ENCODE assay signal across 12 cellular contexts in the genomic region with DNA sequence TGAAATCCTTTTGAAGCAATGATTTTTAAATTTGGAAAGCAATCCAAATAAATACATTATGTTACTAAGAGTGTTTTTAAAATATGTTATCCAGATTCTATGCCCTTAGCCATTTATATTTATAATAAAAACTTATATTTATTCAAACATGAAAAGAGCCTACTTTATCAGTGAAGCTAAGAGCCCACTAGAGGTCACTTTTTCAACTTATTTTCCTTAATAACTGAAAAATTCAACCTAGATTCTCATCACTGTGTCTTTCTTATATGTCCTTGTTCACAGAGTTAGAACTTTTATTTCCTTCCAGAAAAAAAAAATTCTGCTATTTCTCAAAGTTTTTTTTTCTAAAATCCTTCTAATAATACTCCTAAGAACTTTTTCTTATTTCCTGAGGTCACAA. TPM values are rescaled to one million over a fixed set of nuclear protein-coding genes. Genes with fewer than 3 reads are reported as not detected.
A peak's percentile ranks its signal among the peaks of the same experiment; 100 is the strongest.
DNase-seq lines count a peak whose midpoint lies in the region; ATAC-seq, FAIRE-seq and TF ChIP-seq lines count a peak whose summit lies in the region.
"Had no signal": no experiment of that assay in that cellular context is flagged by ENCODE, and none has a peak within 500 bp of the region (broad histone marks: within the 10 kb centered on the region; RNA-seq: fewer than 3 reads in every experiment).

No MANE protein-coding gene starts in this region.

- no peaks in the 10 kb centered on the region for H4K20me1 ChIP-seq in GM12878 (ENCODE audit: control insufficient read depth, insufficient read depth)

- H3K9me3 ChIP-seq in GM12878 (replicated peaks; ENCODE audit: control insufficient read depth, insufficient read depth, low read length): no peaks in the 10 kb centered on the region
- H3K9me3 ChIP-seq: gastrocnemius medialis had no signal

- RAD21 ChIA-PET in GM12878 (lab: Charles Lee; ENCODE audit: unreplicated experiment): interaction anchor here (0.8 to 3.6 kb wide), 17 partner anchors 7 to 1269 kb away, joined by 3 to 27 read pairs (median 5); partner anchors contain the start of gene CFAP299

- in situ Hi-C loops in GM12878 (cut with MboI): no loop called here

- H3K9ac ChIP-seq in GM12878 (ENCODE audit: control insufficient read depth, insufficient read depth, low read length): no peak overlapping the region

- peak; percentile 52 for TF ChIP-seq RAD21 in GM12878 (IDR thresholded peaks at IDR 0.05; ENCODE audit: insufficient read depth, low read depth, low read length)

- POLR2A ChIA-PET in GM12878 (lab: Charles Lee): no interaction called here

- ATAC-seq in GM12878: peak; percentile 55
- ATAC-seq in GM19455 (IDR thresholded peaks at IDR 0.05; ENCODE audit: unreplicated experiment): no peak
- no peak for ATAC-seq in GM19035 (IDR thresholded peaks at IDR 0.05; ENCODE audit: unreplicated experiment)
- no peak for ATAC-seq in GM19452 (IDR thresholded peaks at IDR 0.05; ENCODE audit: unreplicated experiment)
- ATAC-seq: gastrocnemius medialis; naive thymus-derived CD8-positive, alpha-beta T cell; T-cell had no signal

- CTCF ChIA-PET in GM12878 (lab: Yijun Ruan, JAX): interaction anchor here (0.7 to 5.3 kb wide), 32 partner anchors 8 to 1269 kb away, joined by 3 to 48 read pairs (median 4); partner anchors contain the start of genes CFAP299 and FGF5

- SMC1A ChIA-PET in GM12878 (lab: Charles Lee; ENCODE audit: uncharacterized antibody, unreplicated experiment): interaction anchor here (0.8 to 4.6 kb wide), 19 partner anchors 9 to 1269 kb away, joined by 3 to 36 read pairs (median 6); partner anchors contain the start of gene CFAP299

- no TSS peak for BruUV-seq in GM12878 (replicated peaks; lab: Mats Ljungman, UMichigan)

- intact Hi-C loops in GM12878 (cut with micrococcal nuclease; ENCODE audit: unreplicated experiment): loop anchor here (1.0 kb wide), 1 partner anchor 140 kb away; no protein-coding TSS in a partner anchor

- no peaks in the 10 kb centered on the region for H3K4me1 ChIP-seq in GM12878 (ENCODE audit: control insufficient read depth, insufficient read depth, low read length)
- H3K4me1 ChIP-seq: gastrocnemius medialis had no signal

- H3K4me3 ChIP-seq in GM12878: no peak overlapping the region
- H3K4me3 ChIP-seq: gastrocnemius medialis had no signal

- peaks cover 0 to 8% of the 10 kb centered on the region in 2 experiments; a peak in 2 of 4 replicates for H3K27me3 ChIP-seq in GM12878 (replicated peaks in 1 of 2; ENCODE audit: control insufficient read depth in 2 of 2, insufficient read depth in 2 of 2, low read length in 1 of 2)

- DNase-seq in D721Med (ENCODE audit: insufficient read length, low spot score): no peak
- DNase-seq in M059J (ENCODE audit: low read depth): peak; percentile 38
- DNase-seq in GM12878 (ENCODE audit: low read depth, low spot score): no peak
- peak; percentile 49 to 55 for DNase-seq in lung microvascular endothelial cell (ENCODE audit: low read depth in 2 of 2)
- no peak for DNase-seq in Ammon's horn (ENCODE audit: low spot score)
- DNase-seq: gastrocnemius medialis; Karpas-422; naive thymus-derived CD8-positive, alpha-beta T cell; T-cell had no signal

- H3K79me2 ChIP-seq in GM12878 (ENCODE audit: control insufficient read depth, insufficient read depth, low read length): no peaks in the 10 kb centered on the region

- no peak for TF ChIP-seq POLR2A in GM12878 (IDR thresholded peaks at IDR 0.05; ENCODE audit: low read depth, low read length)

- FAIRE-seq in D721Med (lab: Jason Lieb, UNC) (no peak), GM12878 (lab: Jason Lieb, UNC) (no peak)

- no peak overlapping the region for H3K27ac ChIP-seq in GM12878 (ENCODE audit: control insufficient read depth, insufficient read depth)
- H3K27ac ChIP-seq: gastrocnemius medialis had no signal

- H2AFZ ChIP-seq in GM12878 (ENCODE audit: control insufficient read depth, low read depth, low read length): no peak overlapping the region

- TF ChIP-seq CTCF in D721Med (IDR thresholded peaks at IDR 0.05; ENCODE audit: insufficient read depth, missing control alignments): peak; percentile 36
- peak in 2 of 3 experiments; percentile 14 to 25; a peak in 4 of 6 replicates for TF ChIP-seq CTCF in GM12878 (IDR thresholded peaks at IDR 0.05 in 2 of 3, conservative IDR thresholded peaks at IDR 0.05 in 1 of 3; ENCODE audit: control insufficient read depth in 2 of 3, extremely low read depth in 1 of 3, insufficient read depth in 1 of 3, low read depth in 3 of 3, low read length in 3 of 3)

- H3K36me3 ChIP-seq in GM12878 (ENCODE audit: control insufficient read depth in 2 of 2, insufficient read depth in 2 of 2, low read length in 1 of 2): no peaks in the 10 kb centered on the region
- H3K36me3 ChIP-seq: gastrocnemius medialis had no signal

- no peak for TF ChIP-seq EP300 in GM12878 (IDR thresholded peaks at IDR 0.05; ENCODE audit: borderline replicate concordance in 1 of 2, control insufficient read depth in 1 of 2, low read depth in 2 of 2, low read length in 2 of 2)

- H3K4me2 ChIP-seq in GM12878 (ENCODE audit: control insufficient read depth, insufficient read depth): no peak overlapping the region

TF ChIP-seq in GM12878, 131 proteins besides CTCF, POLR2A, EP300 and RAD21:
- TF ChIP-seq SMC3 (IDR thresholded peaks at IDR 0.05; ENCODE audit: borderline replicate concordance, low read length): peak; percentile 36; the same call in 1 of the 2 replicates
- TF ChIP-seq HDAC2 (IDR thresholded peaks at IDR 0.05): no peak
- TF ChIP-seq, protein P1, sequence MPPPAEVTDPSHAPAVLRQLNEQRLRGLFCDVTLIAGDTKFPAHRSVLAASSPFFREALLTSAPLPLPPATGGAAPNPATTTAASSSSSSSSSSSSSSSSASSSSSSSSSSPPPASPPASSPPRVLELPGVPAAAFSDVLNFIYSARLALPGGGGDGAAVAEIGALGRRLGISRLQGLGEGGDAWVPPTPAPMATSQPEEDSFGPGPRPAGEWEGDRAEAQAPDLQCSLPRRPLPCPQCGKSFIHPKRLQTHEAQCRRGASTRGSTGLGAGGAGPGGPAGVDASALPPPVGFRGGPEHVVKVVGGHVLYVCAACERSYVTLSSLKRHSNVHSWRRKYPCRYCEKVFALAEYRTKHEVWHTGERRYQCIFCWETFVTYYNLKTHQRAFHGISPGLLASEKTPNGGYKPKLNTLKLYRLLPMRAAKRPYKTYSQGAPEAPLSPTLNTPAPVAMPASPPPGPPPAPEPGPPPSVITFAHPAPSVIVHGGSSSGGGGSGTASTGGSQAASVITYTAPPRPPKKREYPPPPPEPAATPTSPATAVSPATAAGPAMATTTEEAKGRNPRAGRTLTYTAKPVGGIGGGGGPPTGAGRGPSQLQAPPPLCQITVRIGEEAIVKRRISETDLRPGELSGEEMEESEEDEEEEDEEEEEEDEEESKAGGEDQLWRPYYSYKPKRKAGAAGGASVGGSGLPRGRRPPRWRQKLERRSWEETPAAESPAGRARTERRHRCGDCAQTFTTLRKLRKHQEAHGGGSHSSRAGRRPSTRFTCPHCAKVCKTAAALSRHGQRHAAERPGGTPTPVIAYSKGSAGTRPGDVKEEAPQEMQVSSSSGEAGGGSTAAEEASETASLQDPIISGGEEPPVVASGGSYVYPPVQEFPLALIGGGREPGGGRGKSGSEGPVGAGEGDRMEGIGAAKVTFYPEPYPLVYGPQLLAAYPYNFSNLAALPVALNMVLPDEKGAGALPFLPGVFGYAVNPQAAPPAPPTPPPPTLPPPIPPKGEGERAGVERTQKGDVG (CRISPR knock-in tag; IDR thresholded peaks at IDR 0.05): no peak
- TF ChIP-seq ZZZ3 (IDR thresholded peaks at IDR 0.05; ENCODE audit: control insufficient read depth, insufficient read length, low read depth): no peak

RNA-seq across cellular contexts. Expression of gene PRDM8, which starts 23.9 kb away (rescaled TPM):
- 5.5 and 10.6 TPM in 2 replicates for total RNA-seq in M059J (2014; rRNA removed; shearing (Covaris generic))
- 0.19 and 0.71 TPM in 2 replicates for total RNA-seq in GM12878 (2013; cell fraction: nucleolus; rRNA removed)
- 0.38 and 0.68 TPM in 2 replicates for total RNA-seq in GM12878 (2014; rRNA removed)
- total RNA-seq in GM12878 (2014; rRNA removed; fragmentation: Illumina TruSeq; extraction: Trizol): 0.32 and 0.67 TPM in 2 replicates
- total RNA-seq in GM12878 (2021): 1.5 and 1.6 TPM in 2 replicates
- polyA plus RNA-seq in GM12878 (2011; ENCODE audit: low read depth): not detected
- 0.11 and 0.13 TPM in 2 replicates for polyA plus RNA-seq in GM12878 (2011; rRNA removed)
- 0.07 and 0.21 TPM in 2 replicates for polyA plus RNA-seq in GM12878 (2011; cell fraction: cytosol; rRNA removed)
- polyA plus RNA-seq in GM12878 (2011; cell fraction: nucleus; rRNA removed): 0.35 and 0.39 TPM in 2 replicates
- polyA plus RNA-seq in GM12878 (2012): 0.15 TPM in 1 of 2 replicates, not detected in the other
- 0.50 and 2.1 TPM in 2 replicates for polyA plus RNA-seq in GM12878 (2014; fragmentation: Illumina TruSeq; extraction: Trizol)
- under 1 TPM; 0.18 to 0.29 TPM for polyA plus RNA-seq in GM12878 (2014; fragmentation: Nextera tagmentation; extraction: Ambion mirVana)
- 1.0 and 1.6 TPM in 2 replicates for polyA plus RNA-seq in GM12878 (2014; rRNA removed)
- under 1 TPM; 0.09 to 0.29 TPM for polyA plus RNA-seq in GM12878 (2016; fragmentation: Nextera tagmentation; extraction: Ambion mirVana)
- polyA minus RNA-seq in GM12878 (2011; rRNA and poly(A)+ RNA removed): not detected in 2 replicates
- polyA minus RNA-seq in GM12878 (2011; cell fraction: cytosol; rRNA and poly(A)+ RNA removed): not detected in 2 replicates
- polyA minus RNA-seq in GM12878 (2011; cell fraction: nucleus; rRNA and poly(A)+ RNA removed): 0.12 TPM in 1 of 2 replicates, not detected in the other
- 0.87 and 1.2 TPM in 2 replicates for total RNA-seq in lung microvascular endothelial cell

RNA-seq across cellular contexts. Expression of gene FGF5, which starts 45.3 kb away (rescaled TPM):
- 2.0 and 4.5 TPM in 2 replicates for total RNA-seq in M059J (2014; rRNA removed; shearing (Covaris generic))
- total RNA-seq in GM12878 (2013; cell fraction: nucleolus; rRNA removed): 0.78 and 0.84 TPM in 2 replicates
- total RNA-seq in GM12878 (2014; rRNA removed): 1.5 and 1.6 TPM in 2 replicates
- total RNA-seq in GM12878 (2014; rRNA removed; fragmentation: Illumina TruSeq; extraction: Trizol): 2.3 TPM in 2 replicates
- total RNA-seq in GM12878 (2021): 3.4 and 4.2 TPM in 2 replicates
- polyA plus RNA-seq in GM12878 (2011; ENCODE audit: low read depth): not detected
- 0.87 and 1.6 TPM in 2 replicates for polyA plus RNA-seq in GM12878 (2011; rRNA removed)
- polyA plus RNA-seq in GM12878 (2011; cell fraction: cytosol; rRNA removed): 0.45 and 0.62 TPM in 2 replicates
- polyA plus RNA-seq in GM12878 (2011; cell fraction: nucleus; rRNA removed): 0.54 and 1.7 TPM in 2 replicates
- not detected in 2 replicates for polyA plus RNA-seq in GM12878 (2012)
- polyA plus RNA-seq in GM12878 (2014; fragmentation: Illumina TruSeq; extraction: Trizol): 2.6 and 3.0 TPM in 2 replicates
- 1 to 10 TPM; 1.1 to 1.7 TPM for polyA plus RNA-seq in GM12878 (2014; fragmentation: Nextera tagmentation; extraction: Ambion mirVana)
- 5.0 and 7.4 TPM in 2 replicates for polyA plus RNA-seq in GM12878 (2014; rRNA removed)
- polyA plus RNA-seq in GM12878 (2016; fragmentation: Nextera tagmentation; extraction: Ambion mirVana): 1 to 10 TPM; 1.2 to 1.3 TPM
- polyA minus RNA-seq in GM12878 (2011; rRNA and poly(A)+ RNA removed): 0.73 and 0.82 TPM in 2 replicates
- polyA minus RNA-seq in GM12878 (2011; cell fraction: cytosol; rRNA and poly(A)+ RNA removed): 0.53 and 1.2 TPM in 2 replicates
- 2.2 and 3.3 TPM in 2 replicates for polyA minus RNA-seq in GM12878 (2011; cell fraction: nucleus; rRNA and poly(A)+ RNA removed)
- 0.22 TPM in 1 of 2 replicates, not detected in the other for total RNA-seq in lung microvascular endothelial cell
- total RNA-seq: gastrocnemius medialis; naive thymus-derived CD8-positive, alpha-beta T cell had no signal
- polyA plus RNA-seq: naive thymus-derived CD8-positive, alpha-beta T cell had no signal

Comparison
In these comparisons a context has a peak if more than half of its experiments do, and no peak if none do; other contexts are left out.
1. DNase-seq: peak in M059J (single experiment) and lung microvascular endothelial cell (2 of 2); none in D721Med (single experiment), GM12878 (single experiment) and Ammon's horn (single experiment).